Comparison of ENCODE assay signal across 8 cellular contexts in the genomic region with DNA sequence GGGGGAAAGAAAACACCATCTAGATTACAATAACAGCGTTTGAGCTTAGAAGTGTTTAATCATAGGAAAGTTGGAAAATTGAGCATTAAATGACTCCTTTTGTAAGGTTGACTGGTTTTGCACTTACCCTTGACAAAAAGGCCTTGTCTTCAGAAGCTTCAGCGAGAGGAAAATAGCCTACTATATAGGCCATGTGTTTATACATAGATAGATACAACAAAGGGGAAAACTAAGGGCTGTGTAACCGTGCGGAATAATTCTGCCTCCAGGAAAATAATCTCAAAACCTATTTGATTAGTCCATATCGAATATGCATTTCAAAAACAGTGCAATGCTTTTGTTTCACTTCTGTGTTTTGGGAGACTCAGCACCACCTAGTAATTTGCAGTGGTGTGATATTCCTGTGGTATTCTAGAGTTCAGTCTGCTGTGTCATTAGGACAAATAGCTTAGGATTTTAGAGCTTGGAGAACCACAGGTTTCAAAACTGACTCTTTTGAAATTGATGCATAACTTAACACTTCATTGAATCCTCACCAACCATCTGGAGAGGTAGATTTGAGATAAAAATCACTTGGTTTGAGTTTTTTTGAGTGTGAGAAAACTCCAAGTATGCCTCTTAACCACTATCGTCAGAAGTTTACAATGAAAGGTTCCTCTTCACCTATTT. TPM values are rescaled to one million over a fixed set of nuclear protein-coding genes. Genes with fewer than 3 reads are reported as not detected.
A peak's percentile ranks its signal among the peaks of the same experiment; 100 is the strongest.
DNase-seq lines count a peak whose midpoint lies in the region; ATAC-seq and TF ChIP-seq lines count a peak whose summit lies in the region.

No MANE protein-coding gene starts in this region.

- POLR2A ChIA-PET in Panc1 (lab: Charles Lee), result no interaction called here

- ATAC-seq in Panc1 (no peak), omental fat pad (ENCODE audit: low FRiP score) (no peak)

- H3K27ac ChIP-seq in Panc1 (ENCODE audit: low read length) (peak overlapping the region; percentile 49), esophagus squamous epithelium (peak overlapping the region in 3 of 4 donors; percentile 92 to 93 (median 92)), WERI-Rb-1 (no peak overlapping the region)

- BruUV-seq in Panc1 (replicated peaks; lab: Mats Ljungman, UMichigan), result TSS peak; percentile 64

- in situ Hi-C loops in Panc1 (cut with HindIII; ENCODE audit: low pct_unique_long_range_greater_than_20kb, low sequenced_read_pairs), result no loop called here

- CTCF ChIA-PET in Panc1 (lab: Charles Lee), result interaction anchor here (0.7 to 1.4 kb wide), 2 partner anchors 55 to 412 kb away, joined by 3 read pairs; a partner anchor contains a TSS

- H3K27me3 ChIP-seq in Panc1 (ENCODE audit: control insufficient read depth, insufficient read depth, low read length) (no peaks in the 10 kb centered on the region), esophagus squamous epithelium (no peaks in the 10 kb centered on the region), WERI-Rb-1 (ENCODE audit: insufficient read depth, low read depth, severe bottlenecking) (no peaks in the 10 kb centered on the region)

- no peak for TF ChIP-seq CTCF in Panc1 (IDR thresholded peaks at IDR 0.05)
- TF ChIP-seq CTCF in esophagus squamous epithelium (IDR thresholded peaks at IDR 0.05), result no peak
- TF ChIP-seq CTCF in omental fat pad (IDR thresholded peaks at IDR 0.05), result no peak
- TF ChIP-seq CTCF in WERI-Rb-1 (IDR thresholded peaks at IDR 0.05; ENCODE audit: low read depth, low read length), result no peak

- 45 to 62% methylated on average over 6 of the region's 6 CpGs for WGBS in esophagus squamous epithelium, 2 donors

- TF ChIP-seq POLR2A in esophagus squamous epithelium (IDR thresholded peaks at IDR 0.05), result no peak

- H3K9me3 ChIP-seq in Panc1 (ENCODE audit: control insufficient read depth, insufficient read depth, low read depth, low read length) (no peaks in the 10 kb centered on the region), esophagus squamous epithelium (no peaks in the 10 kb centered on the region), WERI-Rb-1 (ENCODE audit: severe bottlenecking) (no peaks in the 10 kb centered on the region)

- DNase-seq in Panc1 (ENCODE audit: low read depth, low spot score), result no peak
- DNase-seq in esophagus squamous epithelium (lab: John Stamatoyannopoulos, UW), result no peak
- no peak for DNase-seq in skeletal muscle cell (ENCODE audit: low read depth)
- DNase-seq in NCI-H2196 (lab: John Stamatoyannopoulos, UW; ENCODE audit: unreplicated experiment), result no peak
- DNase-seq in stimulated activated CD4-positive, alpha-beta T cell treated with anti-CD3 and anti-CD28 coated beads, Interleukin-4, amount 100 ng/mL, for 4 hours, result no peak
- DNase-seq in omental fat pad (ENCODE audit: low spot score), result no peak
- DNase-seq in WERI-Rb-1, result no peak

- peak overlapping the region; percentile 81 for H3K4me3 ChIP-seq in GM08714 (ENCODE audit: low read length)
- peak overlapping the region; percentile 40 to 70 for H3K4me3 ChIP-seq in Panc1 (ENCODE audit: low read depth in 2 of 2, low read length in 2 of 2)
- H3K4me3 ChIP-seq in esophagus squamous epithelium, result peak overlapping the region; percentile 60 to 83 (median 77)
- peak overlapping the region; percentile 75 for H3K4me3 ChIP-seq in skeletal muscle cell (ENCODE audit: low read depth, low read length)
- no peak overlapping the region for H3K4me3 ChIP-seq in WERI-Rb-1 (ENCODE audit: low read depth, low read length)

- no peaks in the 10 kb centered on the region for H3K36me3 ChIP-seq in Panc1 (ENCODE audit: control insufficient read depth, insufficient read depth, low read length)
- peaks cover 0 to 5% (median 0%) of the 10 kb centered on the region in 3 donors for H3K36me3 ChIP-seq in esophagus squamous epithelium
- H3K36me3 ChIP-seq in WERI-Rb-1, result no peaks in the 10 kb centered on the region

- intact Hi-C loops in Panc1 (cut with micrococcal nuclease; ENCODE audit: unreplicated experiment), result no loop called here
- intact Hi-C loops in esophagus squamous epithelium (cut with DNase I), result no loop called here

- H3K4me1 ChIP-seq in Panc1 (ENCODE audit: control insufficient read depth, insufficient read depth, low read length) (peaks cover 21% of the 10 kb centered on the region), esophagus squamous epithelium (peaks cover 3 to 73% (median 3%) of the 10 kb centered on the region in 3 donors)

RNA-seq across cellular contexts. Expression of a gene that starts 1.8 kb away (rescaled TPM):
- total RNA-seq in Panc1 (2021; ENCODE audit: unreplicated experiment), result 7.6 TPM
- polyA plus RNA-seq in Panc1 (2012; ENCODE audit: insufficient read length), result 2.8 TPM
- 1 to 10 TPM; 2.7 to 9.3 (median 7.6) TPM for total RNA-seq in esophagus squamous epithelium
- total RNA-seq in omental fat pad, result 10 to 100 TPM; 14.4 to 61.2 (median 36.6) TPM

RNA-seq across cellular contexts. Expression of a gene that starts 55.3 kb away (rescaled TPM):
- total RNA-seq in Panc1 (2021; ENCODE audit: unreplicated experiment) (27.4 TPM), esophagus squamous epithelium (10 to 100 TPM; 12.8 to 21.6 (median 15.9) TPM), omental fat pad (10 to 100 TPM; 18.8 to 33.4 (median 25.9) TPM)
- polyA plus RNA-seq in Panc1 (2012; ENCODE audit: insufficient read length), result 27.0 TPM
